In genomic region chr4:25892796-25893195, GRCh38 we compare ENCODE assay signal across 19 cellular contexts. TPM values are rescaled to one million over a fixed set of nuclear protein-coding genes. Genes with fewer than 3 reads are reported as not detected.
DNase-seq lines count a peak whose midpoint lies in the region; ATAC-seq, FAIRE-seq and TF ChIP-seq lines count a peak whose summit lies in the region.
"Had no signal": no experiment of that assay in that cellular context is flagged by ENCODE, and none has a peak within 500 bp of the region (broad histone marks: within the 10 kb centered on the region; RNA-seq: fewer than 3 reads in every experiment).

No MANE protein-coding gene starts in this region.

- H3K36me3 ChIP-seq in GM12878 (ENCODE audit: control insufficient read depth in 2 of 2, insufficient read depth in 2 of 2, low read length in 1 of 2) (no peaks in the 10 kb centered on the region), heart left ventricle (no peaks in the 10 kb centered on the region)

- no peaks in the 10 kb centered on the region for H3K9me3 Mint-ChIP-seq in nephron
- H3K9me3 Mint-ChIP-seq: CD4-positive, alpha-beta memory T cell; GM23338; H9 had no signal

- no peaks in the 10 kb centered on the region for H3K27me3 ChIP-seq in GM12878 (replicated peaks in 1 of 2; ENCODE audit: control insufficient read depth in 2 of 2, insufficient read depth in 2 of 2, low read length in 1 of 2)
- no peaks in the 10 kb centered on the region for H3K27me3 ChIP-seq in heart left ventricle

- no peak overlapping the region for H3K9ac ChIP-seq in GM12878 (ENCODE audit: control insufficient read depth, insufficient read depth, low read length)

- intact Hi-C loops in GM12878 (cut with micrococcal nuclease; ENCODE audit: unreplicated experiment): no loop called here
- intact Hi-C loops in heart left ventricle (cut with DNase I): loop anchor here in 1 of 10 donors (10.0 kb wide), 1 partner anchor 448 kb away; no protein-coding TSS in a partner anchor
- intact Hi-C loops in left ventricle myocardium superior (cut with micrococcal nuclease): no loop called here

- no peak overlapping the region for H3K4me3 Mint-ChIP-seq in nephron
- H3K4me3 Mint-ChIP-seq: CD4-positive, alpha-beta memory T cell; GM23338; H9 had no signal

- no TSS peak for BruUV-seq in GM12878 (replicated peaks; lab: Mats Ljungman, UMichigan)

- POLR2A ChIA-PET in GM12878 (lab: Charles Lee): no interaction called here

- no peak for TF ChIP-seq POLR2A in GM12878 (IDR thresholded peaks at IDR 0.05; ENCODE audit: low read depth, low read length)
- no peak for TF ChIP-seq POLR2A in heart left ventricle (IDR thresholded peaks at IDR 0.05)

- H3K4me2 ChIP-seq in GM12878 (ENCODE audit: control insufficient read depth, insufficient read depth): no peak overlapping the region

- H3K36me3 Mint-ChIP-seq in nephron (ENCODE audit: low read depth): no peaks in the 10 kb centered on the region

- TF ChIP-seq CTCF in GM12878 (IDR thresholded peaks at IDR 0.05 in 2 of 3, conservative IDR thresholded peaks at IDR 0.05 in 1 of 3; ENCODE audit: control insufficient read depth in 2 of 3, extremely low read depth in 1 of 3, insufficient read depth in 1 of 3, low read depth in 3 of 3, low read length in 3 of 3): no peak
- no peak for TF ChIP-seq CTCF in heart left ventricle (IDR thresholded peaks at IDR 0.05)
- TF ChIP-seq CTCF in nephron (IDR thresholded peaks at IDR 0.05; ENCODE audit: unreplicated experiment in 3 of 3): no peak

- H3K4me1 Mint-ChIP-seq in nephron: peaks cover 25% of the 10 kb centered on the region

- WGBS in GM12878 (ENCODE audit: insufficient coverage, insufficient replicate concordance, low lambda C conversion rate, missing lambda C conversion rate): 50% methylated on average over 6 of the region's 6 CpGs
- 78 to 83% (median 81%) methylated on average over 6 of the region's 6 CpGs for WGBS in heart left ventricle, 4 donors

- no peaks in the 10 kb centered on the region for H3K4me1 ChIP-seq in GM12878 (ENCODE audit: control insufficient read depth, insufficient read depth, low read length)
- peaks cover 0 to 17% (median 0%) of the 10 kb centered on the region in 12 donors for H3K4me1 ChIP-seq in heart left ventricle

- peaks cover 4% of the 10 kb centered on the region for H3K27me3 Mint-ChIP-seq in nephron (ENCODE audit: low read depth)
- H3K27me3 Mint-ChIP-seq: CD4-positive, alpha-beta memory T cell had no signal

- no peak for TF ChIP-seq EP300 in GM12878 (IDR thresholded peaks at IDR 0.05; ENCODE audit: borderline replicate concordance in 1 of 2, control insufficient read depth in 1 of 2, low read depth in 2 of 2, low read length in 2 of 2)

- in situ Hi-C loops in GM12878 (cut with MboI): no loop called here

- H2AFZ ChIP-seq in GM12878 (ENCODE audit: control insufficient read depth, low read depth, low read length): no peak overlapping the region
- H2AFZ ChIP-seq: GM23338 had no signal

- H3K4me3 ChIP-seq in GM12878 (no peak overlapping the region), heart left ventricle (no peak overlapping the region)
- H3K4me3 ChIP-seq: GM23338 had no signal

- no peak for TF ChIP-seq RAD21 in GM12878 (IDR thresholded peaks at IDR 0.05; ENCODE audit: insufficient read depth, low read depth, low read length)

- H3K9me3 ChIP-seq in GM12878 (replicated peaks; ENCODE audit: control insufficient read depth, insufficient read depth, low read length) (no peaks in the 10 kb centered on the region), heart left ventricle (no peaks in the 10 kb centered on the region)

- FAIRE-seq in GM12878 (lab: Jason Lieb, UNC): peak; percentile 7
- FAIRE-seq: GM12892 had no signal

- RAD21 ChIA-PET in GM12878 (lab: Charles Lee; ENCODE audit: unreplicated experiment): interaction anchor here (0.6 to 1.4 kb wide), 2 partner anchors 33 to 278 kb away, joined by 3 to 5 read pairs; no protein-coding TSS in a partner anchor

- peak overlapping the region in 2 of 3 experiments; percentile 24 to 35 for H3K27ac Mint-ChIP-seq in nephron
- H3K27ac Mint-ChIP-seq: CD4-positive, alpha-beta memory T cell; GM23338; H9 had no signal

- CTCF ChIA-PET in GM12878 (lab: Yijun Ruan, JAX): interaction anchor here (1.2 kb wide), 1 partner anchor 16 kb away, joined by 3 read pairs; no protein-coding TSS in a partner anchor

- SMC1A ChIA-PET in GM12878 (lab: Charles Lee; ENCODE audit: uncharacterized antibody, unreplicated experiment): interaction anchor here (1.0 to 1.6 kb wide), 2 partner anchors 8 to 12 kb away, joined by 3 to 4 read pairs; no protein-coding TSS in a partner anchor

- ATAC-seq in GM12878: no peak
- ATAC-seq in heart left ventricle: peak in 2 of 4 donors; percentile 59 to 79
- ATAC-seq in left ventricle myocardium superior: peak; percentile 74
- ATAC-seq in GM18498 (IDR thresholded peaks at IDR 0.05; ENCODE audit: unreplicated experiment): no peak
- ATAC-seq: GM23338, HCT116 had no signal

- H3K79me2 ChIP-seq in GM12878 (ENCODE audit: control insufficient read depth, insufficient read depth, low read length): no peaks in the 10 kb centered on the region

- no peak for DNase-seq in GM12878 (ENCODE audit: low read depth, low spot score)
- DNase-seq in heart left ventricle: peak; percentile 28 to 72 (median 59)
- DNase-seq in left ventricle myocardium superior: peak; percentile 73
- no peak for DNase-seq in Kasumi-1 (lab: John Stamatoyannopoulos, UW)
- DNase-seq in stimulated activated CD4-positive, alpha-beta T cell treated with anti-CD3 and anti-CD28 coated beads, Interleukin-4, amount 100 ng/mL, for 24 hours: no peak
- no peak for DNase-seq in stimulated activated CD8-positive, alpha-beta memory T cell treated with anti-CD3 and anti-CD28 coated beads, Interleukin-4, amount 100 ng/mL, for 48 hours
- DNase-seq: C1 segment of cervical spinal cord; Calu3; CD4-positive, alpha-beta memory T cell; COR-L47; DMS53; DMS79 treated with DMSO at 0.1 percent for 48 hours; GF-D8; H9 had no signal

- no peaks in the 10 kb centered on the region for H4K20me1 ChIP-seq in GM12878 (ENCODE audit: control insufficient read depth, insufficient read depth)

- H3K27ac ChIP-seq in GM12878 (ENCODE audit: control insufficient read depth, insufficient read depth) (no peak overlapping the region), heart left ventricle (no peak overlapping the region)

TF ChIP-seq in GM12878, 131 proteins besides CTCF, POLR2A, EP300 and RAD21 (continues in another document):
- TF ChIP-seq CEBPB (IDR thresholded peaks at IDR 0.05; ENCODE audit: borderline replicate concordance in 1 of 2, low read depth in 2 of 2, low read length in 2 of 2): no peak
- TF ChIP-seq NFYA (IDR thresholded peaks at IDR 0.05; ENCODE audit: borderline replicate concordance, low read depth, low read length): no peak
- no peak for TF ChIP-seq STAT3 (IDR thresholded peaks at IDR 0.05; ENCODE audit: low read depth, low read length)

RNA-seq across cellular contexts. Expression of gene SMIM20, which starts 21.2 kb away (rescaled TPM):
- 3.4 and 6.1 TPM in 2 replicates for total RNA-seq in GM12878 (2013; cell fraction: nucleolus; rRNA removed)
- 19.8 and 26.9 TPM in 2 replicates for total RNA-seq in GM12878 (2014; rRNA removed)
- total RNA-seq in GM12878 (2014; rRNA removed; fragmentation: Illumina TruSeq; extraction: Trizol): 21.8 and 22.3 TPM in 2 replicates
- total RNA-seq in GM12878 (2021): 17.3 and 18.3 TPM in 2 replicates
- polyA plus RNA-seq in GM12878 (2011; ENCODE audit: low read depth): 25.9 TPM
- 33.7 and 52.5 TPM in 2 replicates for polyA plus RNA-seq in GM12878 (2011; rRNA removed)
- 15.9 and 17.9 TPM in 2 replicates for polyA plus RNA-seq in GM12878 (2011; cell fraction: cytosol; rRNA removed)
- 7.0 and 7.9 TPM in 2 replicates for polyA plus RNA-seq in GM12878 (2011; cell fraction: nucleus; rRNA removed)
- polyA plus RNA-seq in GM12878 (2012): 31.8 and 32.8 TPM in 2 replicates
- polyA plus RNA-seq in GM12878 (2014; fragmentation: Illumina TruSeq; extraction: Trizol): 19.8 and 24.0 TPM in 2 replicates
- 10 to 100 TPM; 32.5 to 32.6 TPM for polyA plus RNA-seq in GM12878 (2014; fragmentation: Nextera tagmentation; extraction: Ambion mirVana)
- polyA plus RNA-seq in GM12878 (2014; rRNA removed): 22.5 and 25.0 TPM in 2 replicates
- polyA plus RNA-seq in GM12878 (2016; fragmentation: Nextera tagmentation; extraction: Ambion mirVana): 10 to 100 TPM; 35.2 to 38.0 TPM
- polyA minus RNA-seq in GM12878 (2011; rRNA and poly(A)+ RNA removed): 3.4 and 4.9 TPM in 2 replicates
- polyA minus RNA-seq in GM12878 (2011; cell fraction: cytosol; rRNA and poly(A)+ RNA removed): 3.2 and 6.7 TPM in 2 replicates
- polyA minus RNA-seq in GM12878 (2011; cell fraction: nucleus; rRNA and poly(A)+ RNA removed): 1.1 and 1.5 TPM in 2 replicates
- 10 to 100 TPM; 27.4 to 50.8 (median 37.2) TPM for total RNA-seq in heart left ventricle
- polyA plus RNA-seq in heart left ventricle: 10 to 100 TPM; 40.3 to 42.3 TPM
- 38.2 TPM for total RNA-seq in left ventricle myocardium superior

RNA-seq across cellular contexts. Expression of gene SEL1L3, which starts 30.0 kb away (rescaled TPM):
- total RNA-seq in GM12878 (2013; cell fraction: nucleolus; rRNA removed): 303 and 318 TPM in 2 replicates
- total RNA-seq in GM12878 (2014; rRNA removed) (49.5 and 56.9 TPM in 2 replicates), GM12878 (2014; rRNA removed; fragmentation: Illumina TruSeq; extraction: Trizol) (64.8 and 71.3 TPM in 2 replicates), GM12878 (2021) (52.0 and 54.6 TPM in 2 replicates), heart left ventricle (10 to 100 TPM in 2 of 9 donors, 1 to 10 TPM in 7; 2.1 to 20.7 (median 3.6) TPM), left ventricle myocardium superior (2.8 TPM)
- 65.9 TPM for polyA plus RNA-seq in GM12878 (2011; ENCODE audit: low read depth)
- polyA plus RNA-seq in GM12878 (2011; rRNA removed) (43.2 and 48.5 TPM in 2 replicates), GM12878 (2014; fragmentation: Illumina TruSeq; extraction: Trizol) (82.2 and 100 TPM in 2 replicates), GM12878 (2014; fragmentation: Nextera tagmentation; extraction: Ambion mirVana) (10 to 100 TPM; 26.9 to 28.4 TPM), GM12878 (2014; rRNA removed) (48.3 and 51.4 TPM in 2 replicates), GM12878 (2016; fragmentation: Nextera tagmentation; extraction: Ambion mirVana) (10 to 100 TPM; 20.4 to 29.5 TPM), heart left ventricle (1 to 10 TPM; 1.1 to 2.9 TPM)
- 18.9 and 20.7 TPM in 2 replicates for polyA plus RNA-seq in GM12878 (2011; cell fraction: cytosol; rRNA removed)
- polyA plus RNA-seq in GM12878 (2011; cell fraction: nucleus; rRNA removed): 29.6 and 33.5 TPM in 2 replicates
- polyA plus RNA-seq in GM12878 (2012): 59.5 and 76.1 TPM in 2 replicates
- polyA minus RNA-seq in GM12878 (2011; rRNA and poly(A)+ RNA removed): 72.8 and 86.8 TPM in 2 replicates
- polyA minus RNA-seq in GM12878 (2011; cell fraction: cytosol; rRNA and poly(A)+ RNA removed): 13.0 and 18.8 TPM in 2 replicates
- polyA minus RNA-seq in GM12878 (2011; cell fraction: nucleus; rRNA and poly(A)+ RNA removed): 27.8 and 34.7 TPM in 2 replicates

Comparison
In these comparisons a context has a peak if more than half of its experiments do, and no peak if none do; other contexts are left out.
1. DNase-seq: peak in heart left ventricle (5 of 5) and left ventricle myocardium superior (single experiment); none in GM12878 (single experiment), Kasumi-1 (0 of 2), stimulated activated CD4-positive, alpha-beta T cell treated with anti-CD3 and anti-CD28 coated beads, Interleukin-4, amount 100 ng/mL, for 24 hours (single experiment) and stimulated activated CD8-positive, alpha-beta memory T cell treated with anti-CD3 and anti-CD28 coated beads, Interleukin-4, amount 100 ng/mL, for 48 hours (single experiment).